Comparison of ENCODE assay signal across 14 cellular contexts in the genomic region with DNA sequence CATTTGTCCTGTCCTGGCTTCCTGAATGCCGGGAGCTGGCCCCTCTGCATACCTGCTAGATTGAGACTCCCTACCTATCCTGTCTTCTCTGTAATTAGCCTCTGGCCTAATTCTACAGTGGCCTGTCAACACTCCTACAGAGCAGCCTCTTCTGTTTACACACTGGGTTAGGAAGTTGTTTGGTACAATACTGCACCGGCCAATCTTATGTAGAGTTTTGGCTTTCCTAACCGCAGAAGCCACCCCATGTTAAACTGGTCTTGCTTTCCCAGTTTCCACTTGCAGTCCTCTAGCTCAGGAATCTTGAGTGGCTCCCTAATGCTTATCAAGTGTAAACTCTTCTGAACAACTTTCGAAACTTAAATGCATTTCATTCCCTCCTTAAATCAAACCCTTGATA.
"Had no signal": no experiment of that assay in that cellular context is flagged by ENCODE, and none has a peak within 500 bp of the region (broad histone marks: within the 10 kb centered on the region; RNA-seq: fewer than 3 reads in every experiment).

No MANE protein-coding gene starts in this region.

- DNase-seq: activated CD4-positive, CD25-positive, alpha-beta regulatory T cell treated with anti-CD3 and anti-CD28 coated beads, Interleukin-2, amount 50 U/mL, for 72 hours; activated effector memory CD4-positive, alpha-beta T cell treated with anti-CD3 and anti-CD28 coated beads, Interleukin-2, amount 50 U/mL, for 16 hours; adrenal gland; caudate nucleus; colonic mucosa; esophagus squamous epithelium; hypothalamus; kidney glomerular epithelial cell; naive thymus-derived CD8-positive, alpha-beta T cell; pancreas; stimulated activated CD4-positive, alpha-beta T cell treated with anti-CD3 and anti-CD28 coated beads, Interleukin-1b, Interleukin-23, amount 100 ng/mL, for 48 hours had no signal

- H3K4me3 Mint-ChIP-seq: activated naive CD4-positive, alpha-beta T cell treated with anti-CD3 and anti-CD28 coated beads, Interleukin-2, amount 50 U/mL, for 24 hours; naive thymus-derived CD8-positive, alpha-beta T cell had no signal

- H3K36me3 ChIP-seq: adrenal gland, colonic mucosa, pancreas, vagina had no signal

- H3K4me1 ChIP-seq: adrenal gland, colonic mucosa, esophagus squamous epithelium, pancreas, vagina had no signal

- H3K27me3 ChIP-seq: adrenal gland, colonic mucosa, esophagus squamous epithelium, pancreas, vagina had no signal

- H3K27ac Mint-ChIP-seq: activated naive CD4-positive, alpha-beta T cell treated with anti-CD3 and anti-CD28 coated beads, Interleukin-2, amount 50 U/mL, for 24 hours had no signal

- H3K9me3 ChIP-seq: adrenal gland, colonic mucosa, esophagus squamous epithelium, mucosa of descending colon, pancreas, vagina had no signal

- H3K27me3 Mint-ChIP-seq: activated naive CD4-positive, alpha-beta T cell treated with anti-CD3 and anti-CD28 coated beads, Interleukin-2, amount 50 U/mL, for 24 hours; naive thymus-derived CD8-positive, alpha-beta T cell had no signal

- H3K4me3 ChIP-seq: adrenal gland, colonic mucosa, esophagus squamous epithelium, mucosa of descending colon, pancreas, vagina had no signal

- H3K27ac ChIP-seq: adrenal gland, colonic mucosa, esophagus squamous epithelium, pancreas, vagina had no signal

- ATAC-seq: mucosa of descending colon; naive thymus-derived CD8-positive, alpha-beta T cell; pancreas had no signal
